12 cellular contexts compared by ENCODE assay signal in genomic region chr12:32566663-32567634, GRCh38.
DNase-seq lines count a peak whose midpoint lies in the region; TF ChIP-seq lines count a peak whose summit lies in the region.
"Had no signal": no experiment of that assay in that cellular context is flagged by ENCODE, and none has a peak within 500 bp of the region (broad histone marks: within the 10 kb centered on the region; RNA-seq: fewer than 3 reads in every experiment).

No MANE protein-coding gene starts in this region.

- peaks cover 34% of the 10 kb centered on the region for H3K4me1 Mint-ChIP-seq in endodermal cell
- H3K4me1 Mint-ChIP-seq: activated CD4-positive, alpha-beta memory T cell treated with anti-CD3 and anti-CD28 coated beads, Interleukin-2, amount 10 ng/mL, durations not matched to agents 7 days and 5 days had no signal

- TF ChIP-seq POLR2A in tibial nerve (IDR thresholded peaks at IDR 0.05): no peak

- H3K9me3 ChIP-seq in NT2/D1 (ENCODE audit: insufficient read depth, low read length): peaks cover 9% of the 10 kb centered on the region; the same call in 1 of the 2 replicates
- H3K9me3 ChIP-seq in endodermal cell (ENCODE audit: control insufficient read depth, low read length): peaks cover 24% of the 10 kb centered on the region
- no peaks in the 10 kb centered on the region for H3K9me3 ChIP-seq in tibial nerve
- H3K9me3 ChIP-seq: adrenal gland, SJCRH30 had no signal

- H3K9ac ChIP-seq in NT2/D1 (ENCODE audit: insufficient read length, low read depth) (no peak overlapping the region), endodermal cell (ENCODE audit: extremely low read depth, low read length, poor library complexity, severe bottlenecking) (no peak overlapping the region)

- WGBS in endodermal cell (ENCODE audit: insufficient coverage in 1 of 2, insufficient read length in 1 of 2), 2 experiments: 75 to 85% methylated on average over 5 to 7 of the region's 8 CpGs
- WGBS in tibial nerve, 2 donors: 50 to 54% methylated on average over 8 of the region's 8 CpGs

- peaks cover 18% of the 10 kb centered on the region for H3K9me3 Mint-ChIP-seq in endodermal cell
- H3K9me3 Mint-ChIP-seq: activated CD4-positive, alpha-beta memory T cell treated with anti-CD3 and anti-CD28 coated beads, Interleukin-2, amount 10 ng/mL, durations not matched to agents 7 days and 5 days had no signal

- H3K27ac Mint-ChIP-seq in endodermal cell: peak overlapping the region; percentile 19
- H3K27ac Mint-ChIP-seq: activated CD4-positive, alpha-beta memory T cell treated with anti-CD3 and anti-CD28 coated beads, Interleukin-2, amount 10 ng/mL, durations not matched to agents 7 days and 5 days had no signal

- DNase-seq in NT2/D1 (ENCODE audit: low read depth, low spot score) (peak; percentile 75), endodermal cell (no peak), medulla oblongata (ENCODE audit: extremely low spot score) (peak; percentile 65), tibial nerve (ENCODE audit: low spot score in 2 of 2) (no peak), NCI-H2029 (lab: John Stamatoyannopoulos, UW) (no peak), NCI-H82 (lab: John Stamatoyannopoulos, UW) (no peak), HCEC 1CT (no peak)
- DNase-seq: activated CD4-positive, alpha-beta memory T cell treated with anti-CD3 and anti-CD28 coated beads, Interleukin-2, amount 10 ng/mL, durations not matched to agents 7 days and 5 days; DMS153; NCI-H1694 had no signal

- TF ChIP-seq CTCF in endodermal cell (conservative IDR thresholded peaks at IDR 0.05) (no peak), tibial nerve (IDR thresholded peaks at IDR 0.05) (no peak)

- no peak overlapping the region for H3K4me3 ChIP-seq in NT2/D1 (ENCODE audit: insufficient read length, low read depth)
- no peak overlapping the region for H3K4me3 ChIP-seq in endodermal cell (ENCODE audit: low read length)
- no peak overlapping the region for H3K4me3 ChIP-seq in tibial nerve
- H3K4me3 ChIP-seq: adrenal gland, SJCRH30 had no signal

- H3K27ac ChIP-seq in endodermal cell (ENCODE audit: low read depth, low read length): no peak overlapping the region
- H3K27ac ChIP-seq in tibial nerve: peak overlapping the region; percentile 34 to 93 (median 67)

- H3K27me3 ChIP-seq in NT2/D1 (ENCODE audit: insufficient read depth, insufficient read length): no peaks in the 10 kb centered on the region
- H3K27me3 ChIP-seq in endodermal cell (ENCODE audit: control insufficient read depth, insufficient read depth, low read length, poor library complexity, severe bottlenecking): no peaks in the 10 kb centered on the region
- no peaks in the 10 kb centered on the region for H3K27me3 ChIP-seq in tibial nerve
- H3K27me3 ChIP-seq: adrenal gland, SJCRH30 had no signal

- H3K4me1 ChIP-seq in NT2/D1 (ENCODE audit: insufficient read depth, insufficient read length): peaks cover 11% of the 10 kb centered on the region
- peaks cover 3% of the 10 kb centered on the region for H3K4me1 ChIP-seq in endodermal cell (ENCODE audit: control insufficient read depth, insufficient read depth, low read length)
- peaks cover 0 to 88% (median 34%) of the 10 kb centered on the region in 4 donors for H3K4me1 ChIP-seq in tibial nerve

- no peaks in the 10 kb centered on the region for H3K27me3 Mint-ChIP-seq in endodermal cell (ENCODE audit: insufficient read depth)

- peaks cover 8% of the 10 kb centered on the region for H3K36me3 ChIP-seq in NT2/D1 (ENCODE audit: insufficient read depth, insufficient read length, low read length)
- H3K36me3 ChIP-seq in endodermal cell (ENCODE audit: control insufficient read depth, insufficient read depth, low read length): peaks cover 37% of the 10 kb centered on the region
- no peaks in the 10 kb centered on the region for H3K36me3 ChIP-seq in tibial nerve
- H3K36me3 ChIP-seq: adrenal gland had no signal

- H3K36me3 Mint-ChIP-seq in endodermal cell (ENCODE audit: low read depth): peaks cover 49% of the 10 kb centered on the region

- peak in 1 of 2 donors; percentile 6 for TF ChIP-seq EP300 in tibial nerve (IDR thresholded peaks at IDR 0.05)

- H3K4me3 Mint-ChIP-seq in endodermal cell: no peak overlapping the region
- H3K4me3 Mint-ChIP-seq: activated CD4-positive, alpha-beta memory T cell treated with anti-CD3 and anti-CD28 coated beads, Interleukin-2, amount 10 ng/mL, durations not matched to agents 7 days and 5 days had no signal

Comparison
In these comparisons a context has a peak if more than half of its experiments do, and no peak if none do; other contexts are left out.
1. DNase-seq: peak in NT2/D1 (single experiment) and medulla oblongata (single experiment); none in endodermal cell (single experiment), tibial nerve (0 of 2), NCI-H2029 (single experiment), NCI-H82 (single experiment) and HCEC 1CT (single experiment).